ENCODE assay signal across 8 cellular contexts in the genomic region with DNA sequence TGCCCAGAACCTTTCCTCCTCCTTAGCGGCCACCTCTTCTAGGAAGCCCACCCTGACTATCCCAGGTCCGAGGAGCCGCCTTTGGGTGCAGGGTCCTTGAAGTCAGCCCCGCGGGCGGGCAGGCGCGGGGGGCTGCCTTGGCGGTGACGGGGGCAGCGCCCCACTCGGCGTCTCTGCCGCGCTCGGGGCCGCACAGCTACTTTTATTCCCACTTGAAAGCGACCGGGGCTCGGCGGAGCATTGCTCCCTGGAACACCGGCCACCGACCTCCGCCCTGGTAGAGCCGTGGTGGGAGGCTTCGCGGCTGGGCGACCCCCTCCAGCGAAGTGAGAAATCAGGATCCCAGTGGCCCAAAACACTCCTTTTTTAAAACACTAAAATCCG. TPM values are rescaled to one million over a fixed set of nuclear protein-coding genes. Genes with fewer than 3 reads are reported as not detected.
DNase-seq lines count a peak whose midpoint lies in the region; ATAC-seq and TF ChIP-seq lines count a peak whose summit lies in the region.

No MANE protein-coding gene starts in this region.

- H3K27me3 ChIP-seq in BLaER1 treated with 17β-estradiol and CSF1 and Interleukin-3, amounts not matched to agents 10 nM and 100 nM = peaks cover 0 to 10% (median 6%) of the 10 kb centered on the region in 11 experiments; a peak in 7 of 22 replicates
- H3K27me3 ChIP-seq in MG63 (no peaks in the 10 kb centered on the region), colonic mucosa (peaks cover 29% of the 10 kb centered on the region)

- intact Hi-C loops in colonic mucosa (cut with DNase I) = no loop called here

- peaks cover 43% of the 10 kb centered on the region for H3K27me3 Mint-ChIP-seq in nephron progenitor cell (ENCODE audit: low read depth, poor library complexity)

- H3K9ac ChIP-seq in BLaER1 treated with 17β-estradiol and CSF1 and Interleukin-3, amounts not matched to agents 10 nM and 100 nM = peak overlapping the region in 10 of 11 experiments; percentile 37 to 80 (median 76); a peak in 19 of 22 replicates
- peak overlapping the region; percentile 0 to 34 for H3K9ac ChIP-seq in colonic mucosa (ENCODE audit: low read depth in 2 of 2, low read length in 2 of 2)

- H3K4me2 ChIP-seq in BLaER1 treated with 17β-estradiol and CSF1 and Interleukin-3, amounts not matched to agents 10 nM and 100 nM = peak overlapping the region; percentile 91 to 100 (median 100)

- peaks cover 25% of the 10 kb centered on the region for H3K4me1 Mint-ChIP-seq in nephron progenitor cell

- H3K4me3 ChIP-seq in BLaER1 treated with 17β-estradiol and CSF1 and Interleukin-3, amounts not matched to agents 10 nM and 100 nM = peak overlapping the region; percentile 55 to 73 (median 64)
- H3K4me3 ChIP-seq in MG63 (peak overlapping the region; percentile 63), colonic mucosa (peak overlapping the region; percentile 35)

- H3K27ac ChIP-seq in BLaER1 treated with 17β-estradiol and CSF1 and Interleukin-3, amounts not matched to agents 10 nM and 100 nM = peak overlapping the region in 6 of 11 experiments; percentile 32 to 65 (median 58); a peak in 8 of 22 replicates
- H3K27ac ChIP-seq in colonic mucosa = no peak overlapping the region

- H4K20me1 ChIP-seq in BLaER1 treated with 17β-estradiol and CSF1 and Interleukin-3, amounts not matched to agents 10 nM and 100 nM = peaks cover 24 to 64% (median 41%) of the 10 kb centered on the region in 11 experiments

- peaks cover 44 to 68% (median 62%) of the 10 kb centered on the region in 10 experiments for H3K4me1 ChIP-seq in BLaER1 treated with 17β-estradiol and CSF1 and Interleukin-3, amounts not matched to agents 10 nM and 100 nM
- peaks cover 16% of the 10 kb centered on the region for H3K4me1 ChIP-seq in colonic mucosa

- no peak for TF ChIP-seq CTCF in colonic mucosa (IDR thresholded peaks at IDR 0.05)
- TF ChIP-seq CTCF in nephron progenitor cell (IDR thresholded peaks at IDR 0.05) = no peak

- peak overlapping the region; percentile 56 for H3K4me3 Mint-ChIP-seq in nephron progenitor cell

- H3K9me3 Mint-ChIP-seq in nephron progenitor cell = no peaks in the 10 kb centered on the region

- ATAC-seq in GM19397 (IDR thresholded peaks at IDR 0.05; ENCODE audit: unreplicated experiment) = no peak

- H3K36me3 ChIP-seq in BLaER1 treated with 17β-estradiol and CSF1 and Interleukin-3, amounts not matched to agents 10 nM and 100 nM = peaks cover 12 to 26% (median 18%) of the 10 kb centered on the region in 11 experiments
- H3K36me3 ChIP-seq in MG63 (peaks cover 15% of the 10 kb centered on the region), colonic mucosa (peaks cover 8% of the 10 kb centered on the region)

- no peak for DNase-seq in MG63
- DNase-seq in colonic mucosa = no peak
- no peak for DNase-seq in nephron progenitor cell
- no peak for DNase-seq in DMS153 (lab: John Stamatoyannopoulos, UW)
- DNase-seq in NCI-H146 treated with DMSO at 0.1 percent for 48 hours (lab: John Stamatoyannopoulos, UW; ENCODE audit: unreplicated experiment) = no peak
- no peak for DNase-seq in OCI-M2 (lab: John Stamatoyannopoulos, UW; ENCODE audit: unreplicated experiment)

- no peak overlapping the region for H3K27ac Mint-ChIP-seq in nephron progenitor cell

- H3K36me3 Mint-ChIP-seq in nephron progenitor cell (ENCODE audit: low read depth) = peaks cover 13% of the 10 kb centered on the region

- H3K9me3 ChIP-seq in BLaER1 treated with 17β-estradiol and CSF1 and Interleukin-3, amounts not matched to agents 10 nM and 100 nM (replicated peaks in 1 of 11) = peaks cover 0 to 8% (median 0%) of the 10 kb centered on the region in 11 experiments; a peak in 5 of 22 replicates
- no peaks in the 10 kb centered on the region for H3K9me3 ChIP-seq in MG63
- no peaks in the 10 kb centered on the region for H3K9me3 ChIP-seq in colonic mucosa

RNA-seq across cellular contexts. Expression of a gene that starts 0.8 kb away (rescaled TPM):
- 15.0 and 27.8 TPM in 2 replicates for total RNA-seq in MG63 (2014; rRNA removed; shearing (Covaris generic); ENCODE audit: low replicate concordance)
- total RNA-seq in colonic mucosa = 1 to 10 TPM; 1.3 to 1.9 TPM

RNA-seq across cellular contexts. Expression of a gene that starts 9.5 kb away (rescaled TPM):
- 54.4 and 58.0 TPM in 2 replicates for total RNA-seq in MG63 (2014; rRNA removed; shearing (Covaris generic); ENCODE audit: low replicate concordance)
- 1 to 10 TPM; 2.0 to 2.6 TPM for total RNA-seq in colonic mucosa

RNA-seq across cellular contexts. Expression of a gene that starts 19.9 kb away (rescaled TPM):
- 8.5 and 21.5 TPM in 2 replicates for total RNA-seq in MG63 (2014; rRNA removed; shearing (Covaris generic); ENCODE audit: low replicate concordance)
- 10 to 100 TPM; 40.5 to 59.1 TPM for total RNA-seq in colonic mucosa

RNA-seq across cellular contexts. Expression of a gene that starts 26.2 kb away (rescaled TPM):
- 11.8 and 17.2 TPM in 2 replicates for total RNA-seq in MG63 (2014; rRNA removed; shearing (Covaris generic); ENCODE audit: low replicate concordance)
- 10 to 100 TPM; 19.2 to 33.4 TPM for total RNA-seq in colonic mucosa

RNA-seq across cellular contexts. Expression of a gene that starts 36.4 kb away (rescaled TPM):
- total RNA-seq in MG63 (2014; rRNA removed; shearing (Covaris generic); ENCODE audit: low replicate concordance) = 65.6 and 80.7 TPM in 2 replicates
- 100 to 1,000 TPM; 270 to 339 TPM for total RNA-seq in colonic mucosa

Comparison
In these comparisons a context has a peak if more than half of its experiments do, and no peak if none do; other contexts are left out.
1. RNA of a gene that starts 9.5 kb away (total RNA-seq): 54.4 to 58.0 TPM in MG63; 2.0 to 2.6 TPM in colonic mucosa; every median in the first group is over 10 times any median in the second.
2. Peak in every context shown above with its lines, with median percentiles within 50 percentile points of each other: H3K4me3 ChIP-seq.